Comparison of ENCODE assay signal across 1 cellular context in genomic region chr6:87929843-87930288, GRCh38.
TF ChIP-seq lines count a peak whose summit lies in the region.

No MANE protein-coding gene starts in this region.

TF ChIP-seq in HEK293, 187 proteins besides CTCF, POLR2A, EP300 and RAD21 (continued from another document):
- TF ChIP-seq ZSCAN4 (tag by site-specific recombination; IDR thresholded peaks at IDR 0.05) (peak; percentile 44; the same call in 1 of the 2 replicates), ATF2 (tag by site-specific recombination; IDR thresholded peaks at IDR 0.05; ENCODE audit: low read depth) (no peak), ZNF660 (tag by site-specific recombination; IDR thresholded peaks at IDR 0.05) (peak; percentile 59; the same call in 1 of the 2 replicates), ZNF394 (tag by site-specific recombination; IDR thresholded peaks at IDR 0.05; ENCODE audit: borderline replicate concordance) (0 out of 2 replicates have a peak, but pooled peaks have one; percentile 8), ZNF366 (tag by site-specific recombination; conservative IDR thresholded peaks at IDR 0.05) (0 out of 2 replicates have a peak, but pooled peaks have one; percentile 15), KLF17 (tag by site-specific recombination; IDR thresholded peaks at IDR 0.05) (peak; percentile 33; the same call in 1 of the 2 replicates), RBAK (tag by site-specific recombination; IDR thresholded peaks at IDR 0.05) (no peak), ZNF24 (tag by site-specific recombination; IDR thresholded peaks at IDR 0.05) (no peak), ZNF2 (tag by site-specific recombination; IDR thresholded peaks at IDR 0.05) (peak; percentile 79; the same call in 1 of the 2 replicates), ZNF521 (tag by site-specific recombination; IDR thresholded peaks at IDR 0.05) (no peak), ZBTB17 (tag by site-specific recombination; IDR thresholded peaks at IDR 0.05) (peak; percentile 87), ZNF114 (tag by site-specific recombination; IDR thresholded peaks at IDR 0.05) (no peak), ZNF169 (tag by site-specific recombination; IDR thresholded peaks at IDR 0.05) (no peak), ZNF654 (tag by site-specific recombination; IDR thresholded peaks at IDR 0.05; ENCODE audit: low read depth) (peak; percentile 79), ZSCAN30 (tag by site-specific recombination; IDR thresholded peaks at IDR 0.05) (0 out of 2 replicates have a peak, but pooled peaks have one; percentile 65), ZNF473 (tag by site-specific recombination; IDR thresholded peaks at IDR 0.05) (no peak), HOXC10 (CRISPR knock-in tag; IDR thresholded peaks at IDR 0.05) (no peak)
